In the genomic region with DNA sequence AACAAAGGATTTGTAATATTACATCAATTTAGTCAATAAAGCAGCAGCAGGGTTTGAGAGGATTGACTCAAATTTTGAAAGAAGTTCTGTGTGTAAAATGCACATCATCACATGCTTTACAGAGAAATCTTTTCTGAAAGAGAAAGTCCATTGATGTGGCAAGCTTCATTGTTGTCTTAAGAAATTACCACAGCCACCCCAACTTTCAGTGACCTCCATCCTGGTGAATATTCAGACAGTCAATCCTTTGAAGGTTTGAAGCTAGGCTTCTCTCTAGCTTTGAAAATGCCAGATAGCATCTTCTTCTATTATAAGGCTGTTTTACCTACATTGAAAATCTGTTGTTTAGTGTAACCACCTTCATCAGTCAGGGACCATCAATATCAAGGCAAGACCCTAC, we compare ENCODE assay signal across 15 cellular contexts. TPM values are rescaled to one million over a fixed set of nuclear protein-coding genes. Genes with fewer than 3 reads are reported as not detected.
DNase-seq lines count a peak whose midpoint lies in the region; ATAC-seq and TF ChIP-seq lines count a peak whose summit lies in the region.
"Had no signal": no experiment of that assay in that cellular context is flagged by ENCODE, and none has a peak within 500 bp of the region (broad histone marks: within the 10 kb centered on the region; RNA-seq: fewer than 3 reads in every experiment).

No MANE protein-coding gene starts in this region.

- no peaks in the 10 kb centered on the region for H3K27me3 Mint-ChIP-seq in activated naive CD8-positive, alpha-beta T cell treated with anti-CD3 and anti-CD28 coated beads, Interleukin-2, amount 10 ng/mL, durations not matched to agents 7 days and 5 days
- no peaks in the 10 kb centered on the region for H3K27me3 Mint-ChIP-seq in activated naive CD8-positive, alpha-beta T cell treated with anti-CD3 and anti-CD28 coated beads, Interleukin-2, amount 50 U/mL, for 24 hours
- no peaks in the 10 kb centered on the region for H3K27me3 Mint-ChIP-seq in activated CD8-positive, alpha-beta T cell treated with anti-CD3 and anti-CD28 coated beads for 36 hours
- H3K27me3 Mint-ChIP-seq: B cell had no signal

- peaks cover 16% of the 10 kb centered on the region for H3K4me1 Mint-ChIP-seq in activated naive CD8-positive, alpha-beta T cell treated with anti-CD3 and anti-CD28 coated beads, Interleukin-2, amount 10 ng/mL, durations not matched to agents 7 days and 5 days
- peaks cover 2% of the 10 kb centered on the region for H3K4me1 Mint-ChIP-seq in activated naive CD8-positive, alpha-beta T cell treated with anti-CD3 and anti-CD28 coated beads, Interleukin-2, amount 50 U/mL, for 24 hours
- H3K4me1 Mint-ChIP-seq in activated CD8-positive, alpha-beta T cell treated with anti-CD3 and anti-CD28 coated beads for 36 hours (ENCODE audit: low read depth): peaks cover 7% of the 10 kb centered on the region
- H3K4me1 Mint-ChIP-seq: B cell had no signal

- H3K9me3 ChIP-seq in heart left ventricle: no peaks in the 10 kb centered on the region
- H3K9me3 ChIP-seq: BLaER1 treated with 17β-estradiol and CSF1 and Interleukin-3, amounts not matched to agents 10 nM and 100 nM; HAP-1 had no signal

- no peaks in the 10 kb centered on the region for H3K27me3 ChIP-seq in heart left ventricle
- H3K27me3 ChIP-seq: BLaER1 treated with 17β-estradiol and CSF1 and Interleukin-3, amounts not matched to agents 10 nM and 100 nM had no signal

- peaks cover 1% of the 10 kb centered on the region for H3K9me3 Mint-ChIP-seq in activated naive CD8-positive, alpha-beta T cell treated with anti-CD3 and anti-CD28 coated beads, Interleukin-2, amount 10 ng/mL, durations not matched to agents 7 days and 5 days
- no peaks in the 10 kb centered on the region for H3K9me3 Mint-ChIP-seq in activated naive CD8-positive, alpha-beta T cell treated with anti-CD3 and anti-CD28 coated beads, Interleukin-2, amount 50 U/mL, for 24 hours
- H3K9me3 Mint-ChIP-seq in activated CD8-positive, alpha-beta T cell treated with anti-CD3 and anti-CD28 coated beads for 36 hours: no peaks in the 10 kb centered on the region
- H3K9me3 Mint-ChIP-seq: CD8-positive, alpha-beta T cell had no signal

- POLR2A ChIA-PET in activated naive CD8-positive, alpha-beta T cell treated with anti-CD3 and anti-CD28 coated beads, Interleukin-2, amount 10 ng/mL, durations not matched to agents 7 days and 5 days (lab: Charles Lee): interaction anchor here (0.9 kb wide), 1 partner anchor 19 kb away, joined by 3 read pairs; no protein-coding TSS in a partner anchor
- POLR2A ChIA-PET in activated CD8-positive, alpha-beta T cell treated with anti-CD3 and anti-CD28 coated beads for 36 hours (lab: Charles Lee): no interaction called here

- no peak for DNase-seq in activated naive CD8-positive, alpha-beta T cell treated with anti-CD3 and anti-CD28 coated beads, Interleukin-2, amount 10 ng/mL, durations not matched to agents 7 days and 5 days
- DNase-seq in activated naive CD8-positive, alpha-beta T cell treated with anti-CD3 and anti-CD28 coated beads, Interleukin-2, amount 50 U/mL, for 24 hours: no peak
- DNase-seq in activated CD8-positive, alpha-beta T cell treated with anti-CD3 and anti-CD28 coated beads for 36 hours: peak; percentile 7
- no peak for DNase-seq in retina
- DNase-seq in heart left ventricle: no peak
- DNase-seq: Calu3; CD8-positive, alpha-beta T cell; GM23248; IMR-90; KBM-7 had no signal

- H3K4me3 ChIP-seq in heart left ventricle: no peak overlapping the region
- H3K4me3 ChIP-seq: BLaER1 treated with 17β-estradiol and CSF1 and Interleukin-3, amounts not matched to agents 10 nM and 100 nM; GM23248; HAP-1 had no signal

- H3K27ac Mint-ChIP-seq in activated naive CD8-positive, alpha-beta T cell treated with anti-CD3 and anti-CD28 coated beads, Interleukin-2, amount 10 ng/mL, durations not matched to agents 7 days and 5 days: no peak overlapping the region
- H3K27ac Mint-ChIP-seq in activated naive CD8-positive, alpha-beta T cell treated with anti-CD3 and anti-CD28 coated beads, Interleukin-2, amount 50 U/mL, for 24 hours: no peak overlapping the region
- H3K27ac Mint-ChIP-seq in activated CD8-positive, alpha-beta T cell treated with anti-CD3 and anti-CD28 coated beads for 36 hours: no peak overlapping the region
- H3K27ac Mint-ChIP-seq: B cell; CD8-positive, alpha-beta T cell had no signal

- CTCF ChIA-PET in activated CD8-positive, alpha-beta T cell treated with anti-CD3 and anti-CD28 coated beads for 36 hours (lab: Charles Lee): interaction anchor here (1.2 kb wide), 1 partner anchor 20 kb away, joined by 3 read pairs; no protein-coding TSS in a partner anchor

- H3K4me1 ChIP-seq in heart left ventricle: no peaks in the 10 kb centered on the region
- H3K4me1 ChIP-seq: BLaER1 treated with 17β-estradiol and CSF1 and Interleukin-3, amounts not matched to agents 10 nM and 100 nM; HAP-1 had no signal

- ATAC-seq in activated naive CD8-positive, alpha-beta T cell treated with anti-CD3 and anti-CD28 coated beads, Interleukin-2, amount 10 ng/mL, durations not matched to agents 7 days and 5 days (ENCODE audit: low read depth): peak; percentile 52
- no peak for ATAC-seq in activated naive CD8-positive, alpha-beta T cell treated with anti-CD3 and anti-CD28 coated beads, Interleukin-2, amount 50 U/mL, for 24 hours
- ATAC-seq in HG02610 (IDR thresholded peaks at IDR 0.05; ENCODE audit: unreplicated experiment) (peak; percentile 65), heart left ventricle (no peak), GM21529 (IDR thresholded peaks at IDR 0.05; ENCODE audit: unreplicated experiment) (no peak)
- no peak for ATAC-seq in activated CD8-positive, alpha-beta T cell treated with anti-CD3 and anti-CD28 coated beads for 36 hours
- ATAC-seq: CD8-positive, alpha-beta T cell had no signal

- no peak for TF ChIP-seq CTCF in activated CD8-positive, alpha-beta T cell treated with anti-CD3 and anti-CD28 coated beads for 36 hours (IDR thresholded peaks at IDR 0.05)
- TF ChIP-seq CTCF in heart left ventricle (IDR thresholded peaks at IDR 0.05): no peak

- TF ChIP-seq POLR2A in heart left ventricle (IDR thresholded peaks at IDR 0.05): no peak

- intact Hi-C loops in activated CD8-positive, alpha-beta T cell treated with anti-CD3 and anti-CD28 coated beads for 36 hours (cut with micrococcal nuclease): no loop called here
- intact Hi-C loops in heart left ventricle (cut with DNase I): no loop called here

- no peak overlapping the region for H3K4me3 Mint-ChIP-seq in activated naive CD8-positive, alpha-beta T cell treated with anti-CD3 and anti-CD28 coated beads, Interleukin-2, amount 10 ng/mL, durations not matched to agents 7 days and 5 days
- no peak overlapping the region for H3K4me3 Mint-ChIP-seq in activated naive CD8-positive, alpha-beta T cell treated with anti-CD3 and anti-CD28 coated beads, Interleukin-2, amount 50 U/mL, for 24 hours
- H3K4me3 Mint-ChIP-seq in activated CD8-positive, alpha-beta T cell treated with anti-CD3 and anti-CD28 coated beads for 36 hours: no peak overlapping the region
- H3K4me3 Mint-ChIP-seq: B cell; CD8-positive, alpha-beta T cell had no signal

- H3K36me3 Mint-ChIP-seq in activated naive CD8-positive, alpha-beta T cell treated with anti-CD3 and anti-CD28 coated beads, Interleukin-2, amount 10 ng/mL, durations not matched to agents 7 days and 5 days: no peaks in the 10 kb centered on the region
- H3K36me3 Mint-ChIP-seq in activated naive CD8-positive, alpha-beta T cell treated with anti-CD3 and anti-CD28 coated beads, Interleukin-2, amount 50 U/mL, for 24 hours (ENCODE audit: low read depth): no peaks in the 10 kb centered on the region
- H3K36me3 Mint-ChIP-seq in activated CD8-positive, alpha-beta T cell treated with anti-CD3 and anti-CD28 coated beads for 36 hours (ENCODE audit: low read depth): no peaks in the 10 kb centered on the region
- H3K36me3 Mint-ChIP-seq: CD8-positive, alpha-beta T cell had no signal

- H3K27ac ChIP-seq in heart left ventricle: no peak overlapping the region
- H3K27ac ChIP-seq: BLaER1 treated with 17β-estradiol and CSF1 and Interleukin-3, amounts not matched to agents 10 nM and 100 nM; GM23248 had no signal

- H3K36me3 ChIP-seq in heart left ventricle: no peaks in the 10 kb centered on the region
- H3K36me3 ChIP-seq: BLaER1 treated with 17β-estradiol and CSF1 and Interleukin-3, amounts not matched to agents 10 nM and 100 nM; HAP-1 had no signal

RNA-seq across cellular contexts. Expression of gene SETMAR, which starts 51.8 kb away (rescaled TPM):
- 10 to 100 TPM in 1 of 2 experiments, 1 to 10 TPM in 1; 10.0 to 11.3 TPM for total RNA-seq in activated naive CD8-positive, alpha-beta T cell treated with anti-CD3 and anti-CD28 coated beads, Interleukin-2, amount 10 ng/mL, durations not matched to agents 7 days and 5 days
- 10 to 100 TPM; 13.6 to 14.6 TPM for total RNA-seq in activated CD8-positive, alpha-beta T cell treated with anti-CD3 and anti-CD28 coated beads for 36 hours
- 10 to 100 TPM in 8 of 9 donors, 1 to 10 TPM in 1; 8.5 to 20.0 (median 13.8) TPM for total RNA-seq in heart left ventricle
- 10 to 100 TPM in 1 of 2 donors, 1 to 10 TPM in 1; 6.2 to 20.2 TPM for polyA plus RNA-seq in heart left ventricle

Comparison
In these comparisons a context has a peak if more than half of its experiments do, and no peak if none do; other contexts are left out.
1. ATAC-seq: peak in activated naive CD8-positive, alpha-beta T cell treated with anti-CD3 and anti-CD28 coated beads, Interleukin-2, amount 10 ng/mL, durations not matched to agents 7 days and 5 days (single experiment) and HG02610 (single experiment); none in activated naive CD8-positive, alpha-beta T cell treated with anti-CD3 and anti-CD28 coated beads, Interleukin-2, amount 50 U/mL, for 24 hours (single experiment), activated CD8-positive, alpha-beta T cell treated with anti-CD3 and anti-CD28 coated beads for 36 hours (single experiment), heart left ventricle (0 of 4) and GM21529 (single experiment).